8 cellular contexts compared by ENCODE assay signal in genomic region chr11:102374633-102375424, GRCh38. TPM values are rescaled to one million over a fixed set of nuclear protein-coding genes. Genes with fewer than 3 reads are reported as not detected.
A peak's percentile ranks its signal among the peaks of the same experiment; 100 is the strongest.
DNase-seq lines count a peak whose midpoint lies in the region; ATAC-seq and TF ChIP-seq lines count a peak whose summit lies in the region.
"Not testable (repeated sequence)": the region's sequence is repeated elsewhere in the genome, so short reads cannot be mapped to it uniquely, and the experiment has no call there.

No MANE protein-coding gene starts in this region.

- H3K9ac ChIP-seq in HUES48 (ENCODE audit: low read depth, low read length), result peak overlapping the region; percentile 77
- H3K9ac ChIP-seq in endodermal cell (ENCODE audit: extremely low read depth, low read length, poor library complexity, severe bottlenecking); smooth muscle cell (ENCODE audit: low read depth): not testable (repeated sequence)
- H3K9ac ChIP-seq in iPS-15b (ENCODE audit: low read depth, low read length), result peak overlapping the region; percentile 79

- in situ Hi-C loops in Panc1 (cut with HindIII; ENCODE audit: low pct_unique_long_range_greater_than_20kb, low sequenced_read_pairs), result not testable (repeated sequence)

- peaks cover 16 to 31% (median 28%) of the 10 kb centered on the region in 3 donors for H3K4me1 Mint-ChIP-seq in CD8-positive, alpha-beta memory T cell
- not testable (repeated sequence) for H3K4me1 Mint-ChIP-seq in activated naive CD8-positive, alpha-beta T cell treated with anti-CD3 and anti-CD28 coated beads, Interleukin-2, amount 10 ng/mL, durations not matched to agents 7 days and 5 days
- peaks cover 17% of the 10 kb centered on the region for H3K4me1 Mint-ChIP-seq in endodermal cell
- H3K4me1 Mint-ChIP-seq in naive thymus-derived CD8-positive, alpha-beta T cell, result peaks cover 11 to 32% (median 28%) of the 10 kb centered on the region in 4 donors

- CTCF ChIA-PET in CD8-positive, alpha-beta memory T cell (lab: Charles Lee), result interaction anchor here (1.3 to 2.8 kb wide), 3 partner anchors 16 to 121 kb away, joined by 3 to 11 read pairs (median 3); no protein-coding TSS in a partner anchor
- CTCF ChIA-PET in Panc1 (lab: Charles Lee), result not testable (repeated sequence)

- H3K36me3 ChIP-seq in CD8-positive, alpha-beta memory T cell (ENCODE audit: insufficient read depth, low read length), result peaks cover 24% of the 10 kb centered on the region
- H3K36me3 ChIP-seq in HUES48 (ENCODE audit: control insufficient read depth, insufficient read depth, low read length) (peaks cover 26% of the 10 kb centered on the region), Panc1 (ENCODE audit: control insufficient read depth, insufficient read depth, low read length) (peaks cover 37% of the 10 kb centered on the region), endodermal cell (ENCODE audit: control insufficient read depth, insufficient read depth, low read length) (peaks cover 44% of the 10 kb centered on the region), smooth muscle cell (ENCODE audit: low read depth) (peaks cover 17% of the 10 kb centered on the region)
- not testable (repeated sequence) for H3K36me3 ChIP-seq in iPS-15b (ENCODE audit: control insufficient read depth, insufficient read depth, low read length)

- ATAC-seq in Panc1, result peak; percentile 68; the same call in 1 of the 2 replicates
- not testable (repeated sequence) for ATAC-seq in activated naive CD8-positive, alpha-beta T cell treated with anti-CD3 and anti-CD28 coated beads, Interleukin-2, amount 10 ng/mL, durations not matched to agents 7 days and 5 days (ENCODE audit: low read depth)
- peak in 1 of 2 donors; percentile 30 for ATAC-seq in naive thymus-derived CD8-positive, alpha-beta T cell

- not testable (repeated sequence) for H3K4me3 ChIP-seq in CD8-positive, alpha-beta memory T cell (ENCODE audit: low read length); Panc1 (ENCODE audit: low read depth in 2 of 2, low read length in 2 of 2)
- peak overlapping the region; percentile 57 for H3K4me3 ChIP-seq in HUES48 (ENCODE audit: low read depth, low read length)
- H3K4me3 ChIP-seq in endodermal cell (ENCODE audit: low read length), result peak overlapping the region; percentile 52
- H3K4me3 ChIP-seq in iPS-15b (ENCODE audit: low read depth, low read length), result peak overlapping the region; percentile 67
- peak overlapping the region; percentile 23 for H3K4me3 ChIP-seq in smooth muscle cell

- H3K4me3 Mint-ChIP-seq in CD8-positive, alpha-beta memory T cell, result peak overlapping the region in 3 of 7 donors; percentile 11 to 49 (median 27)
- H3K4me3 Mint-ChIP-seq in activated naive CD8-positive, alpha-beta T cell treated with anti-CD3 and anti-CD28 coated beads, Interleukin-2, amount 10 ng/mL, durations not matched to agents 7 days and 5 days, result peak overlapping the region; percentile 8
- H3K4me3 Mint-ChIP-seq in endodermal cell, result peak overlapping the region; percentile 64
- H3K4me3 Mint-ChIP-seq in naive thymus-derived CD8-positive, alpha-beta T cell, result peak overlapping the region in 9 of 10 donors; percentile 33 to 73 (median 57)

- H3K4me2 ChIP-seq in smooth muscle cell, result peak overlapping the region; percentile 71

- peak overlapping the region in 5 of 8 donors; percentile 26 to 79 (median 43) for H3K27ac Mint-ChIP-seq in CD8-positive, alpha-beta memory T cell
- not testable (repeated sequence) for H3K27ac Mint-ChIP-seq in activated naive CD8-positive, alpha-beta T cell treated with anti-CD3 and anti-CD28 coated beads, Interleukin-2, amount 10 ng/mL, durations not matched to agents 7 days and 5 days
- H3K27ac Mint-ChIP-seq in endodermal cell, result peak overlapping the region; percentile 97
- peak overlapping the region in 9 of 10 donors; percentile 35 to 85 (median 69) for H3K27ac Mint-ChIP-seq in naive thymus-derived CD8-positive, alpha-beta T cell

- 53 to 77% methylated on average over 15 to 31 of the region's 31 CpGs for WGBS in endodermal cell (ENCODE audit: insufficient coverage in 1 of 2, insufficient read length in 1 of 2), 2 experiments
- 37% methylated on average over 31 of the region's 31 CpGs for WGBS in smooth muscle cell (ENCODE audit: low lambda C conversion rate)

- not testable (repeated sequence) for H3K9me3 Mint-ChIP-seq in CD8-positive, alpha-beta memory T cell; activated naive CD8-positive, alpha-beta T cell treated with anti-CD3 and anti-CD28 coated beads, Interleukin-2, amount 10 ng/mL, durations not matched to agents 7 days and 5 days; endodermal cell; naive thymus-derived CD8-positive, alpha-beta T cell

- TF ChIP-seq CTCF in Panc1 (IDR thresholded peaks at IDR 0.05); endodermal cell (conservative IDR thresholded peaks at IDR 0.05); smooth muscle cell (IDR thresholded peaks at IDR 0.05; ENCODE audit: borderline replicate concordance, insufficient read depth, poor library complexity, severe bottlenecking): not testable (repeated sequence)

- peak in 1 of 5 donors; percentile 48 for DNase-seq in CD8-positive, alpha-beta memory T cell
- not testable (repeated sequence) for DNase-seq in Panc1 (ENCODE audit: low read depth, low spot score); activated naive CD8-positive, alpha-beta T cell treated with anti-CD3 and anti-CD28 coated beads, Interleukin-2, amount 10 ng/mL, durations not matched to agents 7 days and 5 days; smooth muscle cell (lab: John Stamatoyannopoulos, UW; ENCODE audit: unreplicated experiment)
- DNase-seq in endodermal cell, result peak; percentile 54
- peak in 4 of 10 donors; percentile 36 to 48 (median 46) for DNase-seq in naive thymus-derived CD8-positive, alpha-beta T cell

- not testable (repeated sequence) for H3K27me3 Mint-ChIP-seq in CD8-positive, alpha-beta memory T cell; activated naive CD8-positive, alpha-beta T cell treated with anti-CD3 and anti-CD28 coated beads, Interleukin-2, amount 10 ng/mL, durations not matched to agents 7 days and 5 days; endodermal cell (ENCODE audit: insufficient read depth); naive thymus-derived CD8-positive, alpha-beta T cell

- peaks cover 13% of the 10 kb centered on the region for H3K79me2 ChIP-seq in smooth muscle cell (ENCODE audit: low read depth)

- intact Hi-C loops in Panc1 (cut with micrococcal nuclease; ENCODE audit: unreplicated experiment), result not testable (repeated sequence)

- not testable (repeated sequence) for H2AFZ ChIP-seq in smooth muscle cell (ENCODE audit: low read depth)

- H3F3A ChIP-seq in smooth muscle cell (ENCODE audit: low read depth), result not testable (repeated sequence)

- not testable (repeated sequence) for H3K9me3 ChIP-seq in CD8-positive, alpha-beta memory T cell (ENCODE audit: low read length); HUES48 (ENCODE audit: control insufficient read depth, insufficient read depth, low read length); Panc1 (ENCODE audit: control insufficient read depth, insufficient read depth, low read depth, low read length); endodermal cell (ENCODE audit: control insufficient read depth, low read length); iPS-15b (ENCODE audit: control insufficient read depth, insufficient read depth, low read length); smooth muscle cell (replicated peaks; ENCODE audit: low read depth)

- not testable (repeated sequence) for H3K27me3 ChIP-seq in CD8-positive, alpha-beta memory T cell (ENCODE audit: insufficient read depth, low read length, poor library complexity, severe bottlenecking); HUES48 (ENCODE audit: control insufficient read depth, insufficient read depth, low read length); Panc1 (ENCODE audit: control insufficient read depth, insufficient read depth, low read length); endodermal cell (ENCODE audit: control insufficient read depth, insufficient read depth, low read length, poor library complexity, severe bottlenecking); iPS-15b (ENCODE audit: control insufficient read depth, insufficient read depth, low read length); smooth muscle cell (ENCODE audit: low read depth)

- peaks cover 42% of the 10 kb centered on the region for H4K20me1 ChIP-seq in smooth muscle cell (ENCODE audit: low read depth)

- not testable (repeated sequence) for BruUV-seq in Panc1 (replicated peaks; lab: Mats Ljungman, UMichigan)

- POLR2A ChIA-PET in CD8-positive, alpha-beta memory T cell (lab: Charles Lee); Panc1 (lab: Charles Lee): not testable (repeated sequence)
- POLR2A ChIA-PET in activated naive CD8-positive, alpha-beta T cell treated with anti-CD3 and anti-CD28 coated beads, Interleukin-2, amount 10 ng/mL, durations not matched to agents 7 days and 5 days (lab: Charles Lee), result interaction anchor here (1.2 kb wide), 1 partner anchor 20 kb away, joined by 6 read pairs; no protein-coding TSS in a partner anchor
- POLR2A ChIA-PET in naive thymus-derived CD8-positive, alpha-beta T cell (lab: Charles Lee), result interaction anchor here (1.1 to 1.4 kb wide), 3 partner anchors 13 to 77 kb away, joined by 4 to 5 read pairs (median 4); no protein-coding TSS in a partner anchor

- not testable (repeated sequence) for H3K27ac ChIP-seq in CD8-positive, alpha-beta memory T cell (ENCODE audit: low read depth, low read length); Panc1 (ENCODE audit: low read length); endodermal cell (ENCODE audit: low read depth, low read length); smooth muscle cell (ENCODE audit: low read depth)
- peak overlapping the region; percentile 69 for H3K27ac ChIP-seq in HUES48 (ENCODE audit: low read depth, low read length)

- peaks cover 13% of the 10 kb centered on the region for H3K4me1 ChIP-seq in CD8-positive, alpha-beta memory T cell (ENCODE audit: insufficient read depth, low read length)
- peaks cover 10% of the 10 kb centered on the region for H3K4me1 ChIP-seq in HUES48 (ENCODE audit: control insufficient read depth, insufficient read depth, low read length)
- not testable (repeated sequence) for H3K4me1 ChIP-seq in Panc1 (ENCODE audit: control insufficient read depth, insufficient read depth, low read length); endodermal cell (ENCODE audit: control insufficient read depth, insufficient read depth, low read length); iPS-15b (ENCODE audit: control insufficient read depth, insufficient read depth, low read length); smooth muscle cell (ENCODE audit: low read depth)

- peaks cover 0 to 57% (median 20%) of the 10 kb centered on the region in 3 donors for H3K36me3 Mint-ChIP-seq in CD8-positive, alpha-beta memory T cell
- H3K36me3 Mint-ChIP-seq in activated naive CD8-positive, alpha-beta T cell treated with anti-CD3 and anti-CD28 coated beads, Interleukin-2, amount 10 ng/mL, durations not matched to agents 7 days and 5 days, result peaks cover 39% of the 10 kb centered on the region
- peaks cover 48% of the 10 kb centered on the region for H3K36me3 Mint-ChIP-seq in endodermal cell (ENCODE audit: low read depth)
- peaks cover 0 to 47% (median 30%) of the 10 kb centered on the region in 3 donors for H3K36me3 Mint-ChIP-seq in naive thymus-derived CD8-positive, alpha-beta T cell

RNA-seq across cellular contexts. Expression of gene BIRC2, which starts 27.8 kb away (rescaled TPM):
- total RNA-seq in CD8-positive, alpha-beta memory T cell, result 10 to 100 TPM; 40.3 to 42.8 TPM
- 35.2 TPM for polyA plus RNA-seq in CD8-positive, alpha-beta memory T cell
- total RNA-seq in Panc1 (2021; ENCODE audit: unreplicated experiment), result 76.8 TPM
- polyA plus RNA-seq in Panc1 (2012; ENCODE audit: insufficient read length), result 29.4 TPM
- 10 to 100 TPM; 40.6 to 41.4 TPM for total RNA-seq in activated naive CD8-positive, alpha-beta T cell treated with anti-CD3 and anti-CD28 coated beads, Interleukin-2, amount 10 ng/mL, durations not matched to agents 7 days and 5 days
- total RNA-seq in endodermal cell, result 10 to 100 TPM; 45.4 to 55.3 TPM
- 50.3 TPM for polyA plus RNA-seq in endodermal cell (2013, experiment 1 of 2)
- polyA plus RNA-seq in endodermal cell (2013, experiment 2 of 2), result 37.7 TPM
- 10 to 100 TPM; 56.4 to 56.9 TPM for total RNA-seq in naive thymus-derived CD8-positive, alpha-beta T cell
- 10 to 100 TPM; 29.6 to 41.9 (median 32.2) TPM for polyA plus RNA-seq in naive thymus-derived CD8-positive, alpha-beta T cell
- total RNA-seq in smooth muscle cell, result 170 and 174 TPM in 2 replicates
- polyA plus RNA-seq in smooth muscle cell, result 38.6 and 46.3 TPM in 2 replicates

RNA-seq across cellular contexts. Expression of gene BIRC3, which starts 57.5 kb away (rescaled TPM):
- 100 to 1,000 TPM; 191 to 199 TPM for total RNA-seq in CD8-positive, alpha-beta memory T cell
- 36.7 TPM for polyA plus RNA-seq in CD8-positive, alpha-beta memory T cell
- 65.4 TPM for total RNA-seq in Panc1 (2021; ENCODE audit: unreplicated experiment)
- 29.2 TPM for polyA plus RNA-seq in Panc1 (2012; ENCODE audit: insufficient read length)
- 10 to 100 TPM; 55.0 to 59.3 TPM for total RNA-seq in activated naive CD8-positive, alpha-beta T cell treated with anti-CD3 and anti-CD28 coated beads, Interleukin-2, amount 10 ng/mL, durations not matched to agents 7 days and 5 days
- under 1 TPM; 0.04 to 0.07 TPM for total RNA-seq in endodermal cell
- 0.18 TPM for polyA plus RNA-seq in endodermal cell (2013, experiment 1 of 2)
- 0.41 TPM for polyA plus RNA-seq in endodermal cell (2013, experiment 2 of 2)
- total RNA-seq in naive thymus-derived CD8-positive, alpha-beta T cell, result 10 to 100 TPM; 94.8 to 97.7 TPM
- polyA plus RNA-seq in naive thymus-derived CD8-positive, alpha-beta T cell, result 10 to 100 TPM; 16.7 to 22.9 (median 19.1) TPM
- total RNA-seq in smooth muscle cell, result 1.6 and 1.7 TPM in 2 replicates
- polyA plus RNA-seq in smooth muscle cell, result 0.74 and 0.94 TPM in 2 replicates

Comparison
In these comparisons a context has a peak if more than half of its experiments do, and no peak if none do; other contexts are left out.
1. RNA of gene BIRC3, which starts 57.5 kb away (total RNA-seq): 191 to 199 TPM in CD8-positive, alpha-beta memory T cell, 94.8 to 97.7 TPM in naive thymus-derived CD8-positive, alpha-beta T cell, 65.4 TPM in Panc1 (single experiment) and 55.0 to 59.3 TPM in activated naive CD8-positive, alpha-beta T cell treated with anti-CD3 and anti-CD28 coated beads, Interleukin-2, amount 10 ng/mL, durations not matched to agents 7 days and 5 days; 1.6 to 1.7 TPM in smooth muscle cell and 0.04 to 0.07 TPM in endodermal cell; every median in the first group is over 10 times any median in the second.